ENCODE assay signal across 19 cellular contexts in the genomic region with DNA sequence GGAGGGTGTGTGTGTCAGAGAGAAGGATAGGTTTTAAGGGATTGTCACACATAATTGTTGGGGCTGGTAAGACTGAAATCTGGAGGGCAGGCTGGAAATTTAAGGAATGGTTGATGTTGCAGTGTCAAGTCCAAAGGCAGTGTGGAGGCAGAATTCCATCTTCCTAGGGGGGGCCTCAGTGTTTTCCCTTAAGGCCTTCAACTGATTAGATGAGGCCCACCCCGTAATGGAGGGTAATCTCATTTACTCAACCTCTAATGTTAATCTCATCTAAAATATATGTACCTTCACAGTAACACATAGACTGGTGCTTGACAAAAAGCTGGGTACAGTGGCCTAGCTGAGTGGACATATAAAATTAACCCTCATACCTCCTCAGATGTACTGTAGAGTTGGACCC.
"Had no signal": no experiment of that assay in that cellular context is flagged by ENCODE, and none has a peak within 500 bp of the region (broad histone marks: within the 10 kb centered on the region; RNA-seq: fewer than 3 reads in every experiment).

No MANE protein-coding gene starts in this region.

- H3K36me3 Mint-ChIP-seq: natural killer cell had no signal

- H3K27me3 ChIP-seq: dorsolateral prefrontal cortex, heart right ventricle, ovary, stomach, transverse colon had no signal

- H3K4me3 ChIP-seq: dorsolateral prefrontal cortex, mucosa of descending colon, ovary, smooth muscle cell, stomach, thoracic aorta, transverse colon had no signal

- H3K36me3 ChIP-seq: heart right ventricle, ovary, stomach, thoracic aorta, transverse colon had no signal

- H3K27me3 Mint-ChIP-seq: stimulated activated memory B cell treated with anti-CD40 and anti-IgM and Interleukin-4, amounts not matched to agents 10 μg/mL and 1 μg/mL and 100 μg/mL, for 72 hours had no signal

- H3K27ac Mint-ChIP-seq: natural killer cell; stimulated activated memory B cell treated with anti-CD40 and anti-IgM and Interleukin-4, amounts not matched to agents 10 μg/mL and 1 μg/mL and 100 μg/mL, for 72 hours had no signal

- H3K9me3 Mint-ChIP-seq: natural killer cell; neural crest cell; stimulated activated memory B cell treated with anti-CD40 and anti-IgM and Interleukin-4, amounts not matched to agents 10 μg/mL and 1 μg/mL and 100 μg/mL, for 72 hours had no signal

- H3K4me3 Mint-ChIP-seq: natural killer cell; neural crest cell; stimulated activated memory B cell treated with anti-CD40 and anti-IgM and Interleukin-4, amounts not matched to agents 10 μg/mL and 1 μg/mL and 100 μg/mL, for 72 hours had no signal

- H3K27ac ChIP-seq: ovary, thoracic aorta had no signal

- DNase-seq: cortex of kidney; dorsolateral prefrontal cortex; effector CD8-positive, alpha-beta T cell; foreskin melanocyte; heart right ventricle; hypothalamus; kidney glomerular epithelial cell; mucosa of descending colon; natural killer cell; ovary; right cardiac atrium; stimulated activated CD4-positive, alpha-beta T cell treated with anti-CD3 and anti-CD28 coated beads, Interleukin-4, amount 100 ng/mL, for 1 hour; stomach; substantia nigra; transverse colon had no signal

- H3K4me1 Mint-ChIP-seq: natural killer cell; stimulated activated memory B cell treated with anti-CD40 and anti-IgM and Interleukin-4, amounts not matched to agents 10 μg/mL and 1 μg/mL and 100 μg/mL, for 72 hours had no signal

- H3K9me3 ChIP-seq: heart right ventricle, mucosa of descending colon, ovary, stomach, thoracic aorta, transverse colon had no signal

- ATAC-seq: heart right ventricle; mucosa of descending colon; natural killer cell; right cardiac atrium; stimulated activated memory B cell treated with anti-CD40 and anti-IgM and Interleukin-4, amounts not matched to agents 10 μg/mL and 1 μg/mL and 100 μg/mL, for 72 hours had no signal
